1 cellular context compared by ENCODE assay signal in the genomic region with DNA sequence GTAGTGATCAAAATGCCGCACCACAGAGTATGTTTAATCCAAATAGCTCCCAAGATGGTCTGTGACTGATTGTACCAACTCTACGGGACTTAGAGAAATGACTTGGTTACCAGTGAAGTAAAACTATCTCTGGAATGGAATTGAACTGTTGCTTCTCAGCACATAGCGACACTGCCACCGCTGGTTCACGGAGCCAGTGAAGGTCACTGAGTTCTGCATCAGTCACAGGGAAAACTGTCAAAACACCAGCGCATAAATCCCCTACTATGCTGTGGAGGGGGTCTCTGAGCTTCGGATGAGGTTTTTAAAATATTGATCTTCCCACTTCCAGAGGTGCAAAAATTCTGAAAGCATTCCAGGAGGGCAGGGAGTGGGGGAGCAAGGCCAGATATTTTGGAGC.
TF ChIP-seq lines count a peak whose summit lies in the region.

No MANE protein-coding gene starts in this region.

TF ChIP-seq in GM12878, 131 proteins besides CTCF, POLR2A, EP300 and RAD21:
- TF ChIP-seq CBX5 (IDR thresholded peaks at IDR 0.05; ENCODE audit: low read depth) (no peak), NBN (IDR thresholded peaks at IDR 0.05) (no peak), IKZF1 (conservative IDR thresholded peaks at IDR 0.05) (no peak), ZNF274 (IDR thresholded peaks at IDR 0.05; ENCODE audit: insufficient read depth, insufficient read length) (no peak), CREM (IDR thresholded peaks at IDR 0.05; ENCODE audit: low read depth) (no peak), BHLHE40 (IDR thresholded peaks at IDR 0.05; ENCODE audit: borderline replicate concordance in 1 of 2, low read depth in 2 of 2, low read length in 1 of 2) (no peak), TCF3 (IDR thresholded peaks at IDR 0.05; ENCODE audit: borderline replicate concordance, insufficient read depth, low read depth, low read length) (no peak), ESRRA (IDR thresholded peaks at IDR 0.05; ENCODE audit: low read length) (no peak), RELA (IDR thresholded peaks at IDR 0.05; ENCODE audit: borderline replicate concordance, partially characterized antibody) (no peak), TAF1 (IDR thresholded peaks at IDR 0.05; ENCODE audit: borderline replicate concordance, low read depth, low read length) (no peak), LARP7 (IDR thresholded peaks at IDR 0.05) (no peak), SREBF2 (IDR thresholded peaks at IDR 0.05; ENCODE audit: low read length) (no peak), ETV6 (conservative IDR thresholded peaks at IDR 0.05 in 1 of 2, IDR thresholded peaks at IDR 0.05 in 1 of 2; ENCODE audit: borderline replicate concordance in 1 of 2, low read depth in 1 of 2) (no peak), BRCA1 (IDR thresholded peaks at IDR 0.05; ENCODE audit: low read depth, low read length) (no peak), JUND (IDR thresholded peaks at IDR 0.05; ENCODE audit: low read depth, low read length) (no peak), IRF4 (IDR thresholded peaks at IDR 0.05; ENCODE audit: low read depth, low read length) (no peak), EZH2 (IDR thresholded peaks at IDR 0.05; ENCODE audit: borderline replicate concordance, control insufficient read depth, low read depth, low read length) (no peak), PML (IDR thresholded peaks at IDR 0.05; ENCODE audit: low read length) (no peak)
- TF ChIP-seq, protein P1, sequence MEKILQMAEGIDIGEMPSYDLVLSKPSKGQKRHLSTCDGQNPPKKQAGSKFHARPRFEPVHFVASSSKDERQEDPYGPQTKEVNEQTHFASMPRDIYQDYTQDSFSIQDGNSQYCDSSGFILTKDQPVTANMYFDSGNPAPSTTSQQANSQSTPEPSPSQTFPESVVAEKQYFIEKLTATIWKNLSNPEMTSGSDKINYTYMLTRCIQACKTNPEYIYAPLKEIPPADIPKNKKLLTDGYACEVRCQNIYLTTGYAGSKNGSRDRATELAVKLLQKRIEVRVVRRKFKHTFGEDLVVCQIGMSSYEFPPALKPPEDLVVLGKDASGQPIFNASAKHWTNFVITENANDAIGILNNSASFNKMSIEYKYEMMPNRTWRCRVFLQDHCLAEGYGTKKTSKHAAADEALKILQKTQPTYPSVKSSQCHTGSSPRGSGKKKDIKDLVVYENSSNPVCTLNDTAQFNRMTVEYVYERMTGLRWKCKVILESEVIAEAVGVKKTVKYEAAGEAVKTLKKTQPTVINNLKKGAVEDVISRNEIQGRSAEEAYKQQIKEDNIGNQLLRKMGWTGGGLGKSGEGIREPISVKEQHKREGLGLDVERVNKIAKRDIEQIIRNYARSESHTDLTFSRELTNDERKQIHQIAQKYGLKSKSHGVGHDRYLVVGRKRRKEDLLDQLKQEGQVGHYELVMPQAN (conservative IDR thresholded peaks at IDR 0.05), result no peak
- TF ChIP-seq, protein P2, sequence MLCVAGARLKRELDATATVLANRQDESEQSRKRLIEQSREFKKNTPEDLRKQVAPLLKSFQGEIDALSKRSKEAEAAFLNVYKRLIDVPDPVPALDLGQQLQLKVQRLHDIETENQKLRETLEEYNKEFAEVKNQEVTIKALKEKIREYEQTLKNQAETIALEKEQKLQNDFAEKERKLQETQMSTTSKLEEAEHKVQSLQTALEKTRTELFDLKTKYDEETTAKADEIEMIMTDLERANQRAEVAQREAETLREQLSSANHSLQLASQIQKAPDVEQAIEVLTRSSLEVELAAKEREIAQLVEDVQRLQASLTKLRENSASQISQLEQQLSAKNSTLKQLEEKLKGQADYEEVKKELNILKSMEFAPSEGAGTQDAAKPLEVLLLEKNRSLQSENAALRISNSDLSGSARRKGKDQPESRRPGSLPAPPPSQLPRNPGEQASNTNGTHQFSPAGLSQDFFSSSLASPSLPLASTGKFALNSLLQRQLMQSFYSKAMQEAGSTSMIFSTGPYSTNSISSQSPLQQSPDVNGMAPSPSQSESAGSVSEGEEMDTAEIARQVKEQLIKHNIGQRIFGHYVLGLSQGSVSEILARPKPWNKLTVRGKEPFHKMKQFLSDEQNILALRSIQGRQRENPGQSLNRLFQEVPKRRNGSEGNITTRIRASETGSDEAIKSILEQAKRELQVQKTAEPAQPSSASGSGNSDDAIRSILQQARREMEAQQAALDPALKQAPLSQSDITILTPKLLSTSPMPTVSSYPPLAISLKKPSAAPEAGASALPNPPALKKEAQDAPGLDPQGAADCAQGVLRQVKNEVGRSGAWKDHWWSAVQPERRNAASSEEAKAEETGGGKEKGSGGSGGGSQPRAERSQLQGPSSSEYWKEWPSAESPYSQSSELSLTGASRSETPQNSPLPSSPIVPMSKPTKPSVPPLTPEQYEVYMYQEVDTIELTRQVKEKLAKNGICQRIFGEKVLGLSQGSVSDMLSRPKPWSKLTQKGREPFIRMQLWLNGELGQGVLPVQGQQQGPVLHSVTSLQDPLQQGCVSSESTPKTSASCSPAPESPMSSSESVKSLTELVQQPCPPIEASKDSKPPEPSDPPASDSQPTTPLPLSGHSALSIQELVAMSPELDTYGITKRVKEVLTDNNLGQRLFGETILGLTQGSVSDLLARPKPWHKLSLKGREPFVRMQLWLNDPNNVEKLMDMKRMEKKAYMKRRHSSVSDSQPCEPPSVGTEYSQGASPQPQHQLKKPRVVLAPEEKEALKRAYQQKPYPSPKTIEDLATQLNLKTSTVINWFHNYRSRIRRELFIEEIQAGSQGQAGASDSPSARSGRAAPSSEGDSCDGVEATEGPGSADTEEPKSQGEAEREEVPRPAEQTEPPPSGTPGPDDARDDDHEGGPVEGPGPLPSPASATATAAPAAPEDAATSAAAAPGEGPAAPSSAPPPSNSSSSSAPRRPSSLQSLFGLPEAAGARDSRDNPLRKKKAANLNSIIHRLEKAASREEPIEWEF (IDR thresholded peaks at IDR 0.05; ENCODE audit: insufficient replicate concordance, low read depth, low read length), result no peak
